In genomic region chr10:61452655-61453641, GRCh38 we compare ENCODE assay signal across 8 cellular contexts. TPM values are rescaled to one million over a fixed set of nuclear protein-coding genes. Genes with fewer than 3 reads are reported as not detected.
DNase-seq lines count a peak whose midpoint lies in the region; ATAC-seq and TF ChIP-seq lines count a peak whose summit lies in the region.

Gene TMEM26 (minus strand): TSS chr10:61453381. CDS start chr10:61453081, 300 bp downstream.

- POLR2A ChIA-PET in naive thymus-derived CD4-positive, alpha-beta T cell (lab: Charles Lee) = no interaction called here

- no peaks in the 10 kb centered on the region for H3K36me3 Mint-ChIP-seq in naive thymus-derived CD4-positive, alpha-beta T cell

- peaks cover 44 to 50% (median 47%) of the 10 kb centered on the region in 5 donors for H3K27me3 Mint-ChIP-seq in naive thymus-derived CD4-positive, alpha-beta T cell

- no peaks in the 10 kb centered on the region for H3K4me1 ChIP-seq in NT2/D1 (ENCODE audit: insufficient read depth, insufficient read length)
- H3K4me1 ChIP-seq in naive thymus-derived CD4-positive, alpha-beta T cell (ENCODE audit: control insufficient read depth in 2 of 2, insufficient read depth in 2 of 2, low read length in 2 of 2) = no peaks in the 10 kb centered on the region

- no peak within 1 kb of the TSS for H3K27ac ChIP-seq in naive thymus-derived CD4-positive, alpha-beta T cell (ENCODE audit: low read depth, low read length)

- no peaks in the 10 kb centered on the region for H3K36me3 ChIP-seq in NT2/D1 (ENCODE audit: insufficient read depth, insufficient read length, low read length)
- no peaks in the 10 kb centered on the region for H3K36me3 ChIP-seq in naive thymus-derived CD4-positive, alpha-beta T cell (ENCODE audit: control insufficient read depth in 2 of 3, insufficient read depth in 3 of 3, low read length in 3 of 3)

- H3K9ac ChIP-seq in NT2/D1 (ENCODE audit: insufficient read length, low read depth) = peak within 1 kb of the TSS; percentile 64

- H3K4me3 ChIP-seq in NT2/D1 (ENCODE audit: insufficient read length, low read depth) = peak within 1 kb of the TSS; percentile 59
- peak within 1 kb of the TSS; percentile 62 for H3K4me3 ChIP-seq in fibroblast of pulmonary artery (replicated peaks; ENCODE audit: low read depth, low read length)
- H3K4me3 ChIP-seq in naive thymus-derived CD4-positive, alpha-beta T cell (ENCODE audit: low read length) = no peak within 1 kb of the TSS

- H3K9me3 Mint-ChIP-seq in naive thymus-derived CD4-positive, alpha-beta T cell = no peaks in the 10 kb centered on the region

- ATAC-seq in naive thymus-derived CD4-positive, alpha-beta T cell = no peak
- ATAC-seq in HG03135 (IDR thresholded peaks at IDR 0.05; ENCODE audit: unreplicated experiment) (no peak), GM18517 (IDR thresholded peaks at IDR 0.05; ENCODE audit: unreplicated experiment) (no peak)

- no peak for TF ChIP-seq CTCF in fibroblast of pulmonary artery (IDR thresholded peaks at IDR 0.05; ENCODE audit: low read length, missing control alignments)

- H3K27me3 ChIP-seq in NT2/D1 (ENCODE audit: insufficient read depth, insufficient read length) = peaks cover 49% of the 10 kb centered on the region
- no peaks in the 10 kb centered on the region for H3K27me3 ChIP-seq in naive thymus-derived CD4-positive, alpha-beta T cell (ENCODE audit: control insufficient read depth in 2 of 2, insufficient read depth in 2 of 2, low read length in 2 of 2)

- DNase-seq in AG08396 (ENCODE audit: low spot score) (peak; percentile 28), NT2/D1 (ENCODE audit: low read depth, low spot score) (no peak), fibroblast of pulmonary artery (ENCODE audit: low read depth) (peak; percentile 36), NCI-H2081 treated with DMSO at 0.1 percent for 48 hours (lab: John Stamatoyannopoulos, UW) (no peak)
- no peak for DNase-seq in naive thymus-derived CD4-positive, alpha-beta T cell
- DNase-seq in activated effector memory CD4-positive, alpha-beta T cell treated with Interleukin-2 at 50 U/mL for 16 hours = no peak

- H3K9me3 ChIP-seq in NT2/D1 (ENCODE audit: insufficient read depth, low read length) = no peaks in the 10 kb centered on the region
- no peaks in the 10 kb centered on the region for H3K9me3 ChIP-seq in naive thymus-derived CD4-positive, alpha-beta T cell (ENCODE audit: control insufficient read depth in 2 of 3, low read length in 3 of 3)

- H3K27ac Mint-ChIP-seq in naive thymus-derived CD4-positive, alpha-beta T cell = no peak within 1 kb of the TSS

- intact Hi-C loops in naive thymus-derived CD4-positive, alpha-beta T cell (cut with micrococcal nuclease) = no loop called here

- CTCF ChIA-PET in naive thymus-derived CD4-positive, alpha-beta T cell (lab: Charles Lee) = no interaction called here

- H3K4me3 Mint-ChIP-seq in naive thymus-derived CD4-positive, alpha-beta T cell = peak within 1 kb of the TSS in 9 of 10 donors; percentile 7 to 66 (median 48)

- H3K4me1 Mint-ChIP-seq in naive thymus-derived CD4-positive, alpha-beta T cell = peaks cover 3 to 16% (median 8%) of the 10 kb centered on the region in 7 donors

RNA-seq across cellular contexts. Expression of gene TMEM26, which starts in this region (rescaled TPM):
- under 1 TPM in 2 of 5 experiments, not detected in 3; 0.16 to 0.43 TPM for total RNA-seq in naive thymus-derived CD4-positive, alpha-beta T cell
- polyA plus RNA-seq in naive thymus-derived CD4-positive, alpha-beta T cell = not detected

Comparison
In these comparisons a context has a peak if more than half of its experiments do, and no peak if none do; other contexts are left out.
1. DNase-seq: peak in AG08396 (single experiment) and fibroblast of pulmonary artery (single experiment); none in NT2/D1 (single experiment), naive thymus-derived CD4-positive, alpha-beta T cell (0 of 9), activated effector memory CD4-positive, alpha-beta T cell treated with Interleukin-2 at 50 U/mL for 16 hours (single experiment) and NCI-H2081 treated with DMSO at 0.1 percent for 48 hours (single experiment).